ENCODE assay signal across 8 cellular contexts in genomic region chr7:87217983-87218653, GRCh38. TPM values are rescaled to one million over a fixed set of nuclear protein-coding genes. Genes with fewer than 3 reads are reported as not detected.
DNase-seq lines count a peak whose midpoint lies in the region; ATAC-seq and TF ChIP-seq lines count a peak whose summit lies in the region.

No MANE protein-coding gene starts in this region.

- peak overlapping the region; percentile 97 to 98 (median 98) for H3K4me3 Mint-ChIP-seq in nephron

- no peaks in the 10 kb centered on the region for H3K9me3 ChIP-seq in HUES64 (ENCODE audit: insufficient read depth, low read depth, low read length)

- POLR2A ChIA-PET in BJ (lab: Charles Lee) = no interaction called here

- peak overlapping the region; percentile 63 to 87 (median 84) for H3K27ac Mint-ChIP-seq in nephron

- peaks cover 10% of the 10 kb centered on the region for H3K36me3 Mint-ChIP-seq in nephron (ENCODE audit: low read depth)

- no peaks in the 10 kb centered on the region for H3K27me3 ChIP-seq in BJ (ENCODE audit: control insufficient read depth, insufficient read depth, low read length)
- peaks cover 27% of the 10 kb centered on the region for H3K27me3 ChIP-seq in HUES64 (ENCODE audit: insufficient read depth, low read length)

- H3K27ac ChIP-seq in HUES64 (ENCODE audit: low read depth, low read length) (no peak overlapping the region), cingulate gyrus (ENCODE audit: low read depth, low read length) (peak overlapping the region; percentile 74)

- H3K36me3 ChIP-seq in BJ (ENCODE audit: control insufficient read depth, insufficient read depth, low read length) = no peaks in the 10 kb centered on the region; the same call in 1 of the 2 replicates
- peaks cover 13% of the 10 kb centered on the region for H3K36me3 ChIP-seq in HUES64 (ENCODE audit: insufficient read depth, low read length)

- H3K4me1 Mint-ChIP-seq in nephron = peaks cover 33% of the 10 kb centered on the region

- CTCF ChIA-PET in BJ (lab: Yijun Ruan, JAX) = interaction anchor here (0.6 to 1.1 kb wide), 2 partner anchors 65 to 407 kb away, joined by 3 to 4 read pairs; no protein-coding TSS in a partner anchor

- H3K4me3 ChIP-seq in BJ (ENCODE audit: low read depth, low read length) (peak overlapping the region; percentile 90), HUES64 (ENCODE audit: low read length) (peak overlapping the region; percentile 85)

- H3K27me3 Mint-ChIP-seq in nephron (ENCODE audit: low read depth) = peaks cover 3% of the 10 kb centered on the region

- H3K9ac ChIP-seq in HUES64 (ENCODE audit: low read depth, low read length) = no peak overlapping the region

- TF ChIP-seq CTCF in BJ (IDR thresholded peaks at IDR 0.05; ENCODE audit: insufficient read depth, low read depth, low read length) (no peak), nephron (IDR thresholded peaks at IDR 0.05; ENCODE audit: unreplicated experiment in 3 of 3) (no peak)

- peaks cover 14% of the 10 kb centered on the region; the same call in 1 of the 2 replicates for H3K4me1 ChIP-seq in HUES64 (ENCODE audit: insufficient read depth, low read length)

- DNase-seq in BJ (ENCODE audit: low read depth) (no peak), DMS114 treated with DMSO at 0.1 percent for 48 hours (lab: John Stamatoyannopoulos, UW; ENCODE audit: unreplicated experiment) (no peak)

- 91% methylated on average over 9 of the region's 9 CpGs for WGBS in HUES64

- no peaks in the 10 kb centered on the region for H3K9me3 Mint-ChIP-seq in nephron

- ATAC-seq in GM21447 (IDR thresholded peaks at IDR 0.05; ENCODE audit: unreplicated experiment) (no peak), HG02852 (IDR thresholded peaks at IDR 0.05; ENCODE audit: unreplicated experiment) (no peak), HG03354 (IDR thresholded peaks at IDR 0.05; ENCODE audit: poor library complexity, severe bottlenecking, unreplicated experiment) (no peak)

RNA-seq across cellular contexts. Expression of gene TMEM243, which starts 1.4 kb away (rescaled TPM):
- polyA plus RNA-seq in BJ (2011; rRNA removed) = 23.6 and 34.6 TPM in 2 replicates
- polyA minus RNA-seq in BJ (2011; rRNA and poly(A)+ RNA removed) = 9.3 and 11.3 TPM in 2 replicates
- 17.7 TPM for polyA plus RNA-seq in HUES64 (2013, experiment 1 of 2)
- 21.9 TPM for polyA plus RNA-seq in HUES64 (2013, experiment 2 of 2)
